Comparison of ENCODE assay signal across 11 cellular contexts in the genomic region with DNA sequence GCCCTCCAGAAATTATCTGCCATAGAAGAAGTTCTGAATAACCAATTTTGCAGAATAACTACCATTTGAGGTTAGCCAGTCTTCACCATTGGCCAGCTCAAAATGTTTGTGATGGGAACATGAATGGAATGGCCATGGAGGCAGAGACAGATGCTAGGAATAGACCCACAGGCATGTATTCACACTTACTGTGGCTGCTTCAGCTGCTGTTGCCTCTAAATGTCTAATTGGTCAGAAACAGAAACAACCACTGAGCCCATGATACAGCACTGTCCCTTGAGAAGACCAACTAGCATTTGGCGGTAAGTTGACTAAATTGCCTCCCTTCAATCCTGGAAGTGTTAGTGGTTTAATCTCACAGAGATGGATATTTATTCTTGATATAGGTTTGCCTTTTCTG. TPM values are rescaled to one million over a fixed set of nuclear protein-coding genes. Genes with fewer than 3 reads are reported as not detected.
"Had no signal": no experiment of that assay in that cellular context is flagged by ENCODE, and none has a peak within 500 bp of the region (broad histone marks: within the 10 kb centered on the region; RNA-seq: fewer than 3 reads in every experiment).

No MANE protein-coding gene starts in this region.

- H3K27ac ChIP-seq: GM23248 had no signal

- H2AFZ ChIP-seq: GM23248, GM23338 had no signal

- H3K4me2 ChIP-seq: GM23338 had no signal

- DNase-seq: GM23248, GOT3, H7, H9, HCEC 1CT, HFFc6 had no signal

- H3K9ac ChIP-seq: GM23248 had no signal

- H3K36me3 ChIP-seq: HAP-1 had no signal

- H3K4me3 ChIP-seq: GM23248, GM23338, HAP-1 had no signal

- ATAC-seq: GM23338, HCT116 had no signal

- H3K9me3 ChIP-seq: HAP-1 had no signal

RNA-seq across cellular contexts. Expression of a gene that starts 38.6 kb away (rescaled TPM):
- total RNA-seq: GM23248, GM23338, H1, H4, H7, H9, HFFc6 had no signal
- polyA plus RNA-seq: GM23248, GM23338, H1 had no signal
